Comparison of ENCODE assay signal across 7 cellular contexts in the genomic region with DNA sequence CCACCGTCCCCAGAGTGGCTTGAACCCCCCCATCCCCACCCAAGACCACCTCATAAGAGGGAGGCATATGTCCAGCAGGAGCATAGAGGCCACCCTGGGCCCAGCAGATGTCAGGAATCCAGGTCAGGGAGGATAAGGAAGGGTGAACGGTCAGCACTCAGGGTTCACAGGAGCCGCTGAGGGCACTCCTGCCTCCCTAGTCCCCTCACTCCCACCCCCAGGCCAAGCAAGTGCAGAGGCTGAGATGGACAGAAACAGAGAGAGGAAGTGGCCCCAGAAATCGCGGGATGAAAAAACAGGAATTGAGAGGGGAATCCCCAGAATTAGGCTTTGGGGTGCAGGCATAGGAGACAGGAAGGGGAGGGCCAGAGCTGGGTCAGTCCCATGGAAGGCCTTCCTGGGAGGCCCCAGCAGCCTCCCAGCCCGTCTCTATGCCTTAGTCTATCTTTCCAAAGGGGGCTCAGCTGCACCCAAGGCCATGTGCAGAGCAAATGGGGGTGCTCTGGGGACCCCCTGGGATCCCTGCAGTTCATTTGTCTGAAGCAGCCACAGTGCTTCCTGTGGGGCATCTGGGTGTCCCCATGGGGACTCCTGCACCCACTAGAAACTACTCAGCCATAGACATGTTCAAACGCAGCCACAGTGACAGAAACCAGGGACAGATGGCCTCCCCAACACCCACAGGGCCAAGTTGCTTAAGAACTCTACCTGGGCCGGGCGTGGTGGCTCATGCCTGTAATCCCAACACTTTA. TPM values are rescaled to one million over a fixed set of nuclear protein-coding genes. Genes with fewer than 3 reads are reported as not detected.
DNase-seq lines count a peak whose midpoint lies in the region; ATAC-seq and TF ChIP-seq lines count a peak whose summit lies in the region.

No MANE protein-coding gene starts in this region.

- peaks cover 28% of the 10 kb centered on the region for H3K4me1 ChIP-seq in OCI-LY1 (ENCODE audit: insufficient read depth, low read length, severe bottlenecking)
- H3K4me1 ChIP-seq in esophagus (ENCODE audit: control insufficient read depth in 2 of 2, insufficient read depth in 2 of 2, low read length in 1 of 2) = peaks cover 3 to 13% of the 10 kb centered on the region in 2 donors
- H3K4me1 ChIP-seq in skeletal muscle tissue (ENCODE audit: control insufficient read depth in 3 of 3, insufficient read depth in 3 of 3, low read length in 3 of 3) = peaks cover 18 to 28% (median 25%) of the 10 kb centered on the region in 3 donors

- no peak for TF ChIP-seq CTCF in OCI-LY1 (IDR thresholded peaks at IDR 0.05; ENCODE audit: low read length)

- H3K9me3 ChIP-seq in OCI-LY1 (ENCODE audit: low read length) = peaks cover 5% of the 10 kb centered on the region; the same call in 1 of the 2 replicates
- no peaks in the 10 kb centered on the region for H3K9me3 ChIP-seq in esophagus (ENCODE audit: control insufficient read depth in 2 of 2, insufficient read depth in 1 of 2, low read depth in 1 of 2, low read length in 1 of 2)
- no peaks in the 10 kb centered on the region for H3K9me3 ChIP-seq in skeletal muscle tissue (ENCODE audit: control insufficient read depth in 3 of 3, low read length in 3 of 3)

- H4K20me1 ChIP-seq in OCI-LY1 (ENCODE audit: insufficient read depth, low read length) = no peaks in the 10 kb centered on the region

- H3K4me3 ChIP-seq in OCI-LY1 (ENCODE audit: low read depth, low read length, poor library complexity, severe bottlenecking) = peak overlapping the region; percentile 74
- no peak overlapping the region for H3K4me3 ChIP-seq in esophagus (ENCODE audit: low read depth in 1 of 2, low read length in 2 of 2)
- peak overlapping the region; percentile 41 to 60 (median 49) for H3K4me3 ChIP-seq in skeletal muscle tissue (ENCODE audit: low read length in 3 of 3)

- peaks cover 8% of the 10 kb centered on the region for H3K36me3 ChIP-seq in OCI-LY1 (ENCODE audit: insufficient read depth, low read length)
- peaks cover 0 to 7% of the 10 kb centered on the region in 2 donors for H3K36me3 ChIP-seq in esophagus (ENCODE audit: control insufficient read depth in 2 of 2, insufficient read depth in 2 of 2, low read length in 1 of 2)
- H3K36me3 ChIP-seq in skeletal muscle tissue (ENCODE audit: control insufficient read depth in 3 of 3, insufficient read depth in 3 of 3, low read length in 3 of 3) = peaks cover 6 to 12% (median 8%) of the 10 kb centered on the region in 3 donors

- WGBS in esophagus, 2 donors = 43 to 53% methylated on average over 9 of the region's 9 CpGs

- no peak overlapping the region for H2AFZ ChIP-seq in OCI-LY1 (ENCODE audit: low read length)

- intact Hi-C loops in posterior vena cava (cut with DNase I) = loop anchor here (5.0 to 10.0 kb wide), 4 partner anchors 189 to 269 kb away; no protein-coding TSS in a partner anchor

- H3K9me2 ChIP-seq in OCI-LY1 (ENCODE audit: low read depth, low read length) = no peaks in the 10 kb centered on the region

- H3K27ac ChIP-seq in OCI-LY1 (ENCODE audit: low read depth, low read length, poor library complexity, severe bottlenecking) = no peak overlapping the region
- H3K27ac ChIP-seq in esophagus (ENCODE audit: low read depth in 2 of 2, low read length in 1 of 2) = peak overlapping the region; percentile 26 to 71
- peak overlapping the region; percentile 68 for H3K27ac ChIP-seq in skeletal muscle tissue (ENCODE audit: low read depth, low read length)

- H3F3A ChIP-seq in OCI-LY1 (ENCODE audit: insufficient read depth, low read length) = no peaks in the 10 kb centered on the region

- no peaks in the 10 kb centered on the region for H3K79me2 ChIP-seq in OCI-LY1 (ENCODE audit: insufficient read depth, low read length)

- peak; percentile 53 for ATAC-seq in GM18502 (IDR thresholded peaks at IDR 0.05; ENCODE audit: poor library complexity, unreplicated experiment)
- ATAC-seq in GM21825 (IDR thresholded peaks at IDR 0.05; ENCODE audit: unreplicated experiment) = peak; percentile 40

- H3K27me3 ChIP-seq in OCI-LY1 (ENCODE audit: insufficient read depth, low read length) = no peaks in the 10 kb centered on the region; the same call in 1 of the 2 replicates
- H3K27me3 ChIP-seq in esophagus (ENCODE audit: control insufficient read depth in 1 of 2, insufficient read depth in 2 of 2, low read length in 2 of 2) = no peaks in the 10 kb centered on the region
- peaks cover 3 to 19% (median 17%) of the 10 kb centered on the region in 3 donors for H3K27me3 ChIP-seq in skeletal muscle tissue (ENCODE audit: control insufficient read depth in 3 of 3, insufficient read depth in 3 of 3, low read length in 3 of 3)

- DNase-seq in posterior vena cava (ENCODE audit: low spot score) = no peak
- no peak for DNase-seq in AG08395 (ENCODE audit: low spot score)

- H3K4me2 ChIP-seq in OCI-LY1 (ENCODE audit: low read length) = peak overlapping the region; percentile 69

- no peak overlapping the region; the same call in 1 of the 2 replicates for H3K9ac ChIP-seq in OCI-LY1 (ENCODE audit: low read length)
- H3K9ac ChIP-seq in skeletal muscle tissue (ENCODE audit: low read depth in 1 of 3, low read length in 3 of 3) = peak overlapping the region; percentile 33 to 62 (median 54)

RNA-seq across cellular contexts. Expression of gene CMTM3, which starts 1.7 kb away (rescaled TPM):
- polyA plus RNA-seq in esophagus = 1 to 10 TPM; 3.4 to 4.6 TPM
- total RNA-seq in skeletal muscle tissue = 23.0 TPM
- total RNA-seq in posterior vena cava = 10 to 100 TPM; 25.8 to 29.7 TPM

RNA-seq across cellular contexts. Expression of gene CMTM2, which starts 26.9 kb away (rescaled TPM):
- polyA plus RNA-seq in esophagus = under 1 TPM in 1 of 2 donors, not detected in 1; 0.06 TPM
- total RNA-seq in skeletal muscle tissue (not detected), posterior vena cava (under 1 TPM in 1 of 2 donors, not detected in 1; 0.38 TPM)

RNA-seq across cellular contexts. Expression of gene CMTM1, which starts 39.9 kb away (rescaled TPM):
- polyA plus RNA-seq in esophagus = under 1 TPM; 0.14 to 0.22 TPM
- total RNA-seq in skeletal muscle tissue (not detected), posterior vena cava (1 to 10 TPM; 2.1 to 3.1 TPM)

RNA-seq across cellular contexts. Expression of gene CKLF, which starts 53.8 kb away (rescaled TPM):
- polyA plus RNA-seq in esophagus = 10 to 100 TPM; 14.9 to 29.7 TPM
- total RNA-seq in skeletal muscle tissue (34.4 TPM), posterior vena cava (10 to 100 TPM; 22.0 to 25.4 TPM)

RNA-seq across cellular contexts. Expression of gene TK2, which starts 56.3 kb away (rescaled TPM):
- polyA plus RNA-seq in esophagus = 1 to 10 TPM; 5.9 to 8.3 TPM
- total RNA-seq in skeletal muscle tissue (11.5 TPM), posterior vena cava (10 to 100 TPM; 23.6 to 37.2 TPM)

Comparison
In these comparisons a context has a peak if more than half of its experiments do, and no peak if none do; other contexts are left out.
1. H3K4me3 ChIP-seq: peak in OCI-LY1 (single experiment) and skeletal muscle tissue (3 of 3); none in esophagus (0 of 2).